ENCODE assay signal across 8 cellular contexts in the genomic region with DNA sequence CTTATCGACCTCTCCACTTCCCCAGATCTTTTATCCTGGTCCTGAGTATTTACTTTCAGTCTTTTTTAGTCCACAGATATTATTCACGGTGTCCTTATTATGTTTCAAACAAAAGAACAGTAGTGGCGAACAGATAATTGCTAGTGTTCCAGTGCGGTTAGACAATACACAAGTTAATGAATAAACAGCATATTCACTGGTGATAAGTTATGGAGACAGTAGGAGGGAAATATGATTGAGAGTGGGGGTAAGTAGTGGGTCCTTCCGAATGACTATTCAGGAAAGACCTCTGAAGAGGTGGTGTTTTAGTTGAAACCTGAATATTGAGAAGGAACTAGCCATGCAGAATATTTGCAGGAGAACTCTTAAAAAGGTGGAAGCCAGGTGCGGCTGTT. TPM values are rescaled to one million over a fixed set of nuclear protein-coding genes. Genes with fewer than 3 reads are reported as not detected.
DNase-seq lines count a peak whose midpoint lies in the region; ATAC-seq, FAIRE-seq and TF ChIP-seq lines count a peak whose summit lies in the region.

No MANE protein-coding gene starts in this region.

- peaks cover 2 to 4% of the 10 kb centered on the region in 2 donors for H3K36me3 Mint-ChIP-seq in CD14-positive monocyte
- H3K36me3 Mint-ChIP-seq in activated CD4-positive, alpha-beta memory T cell treated with anti-CD3 and anti-CD28 coated beads, Interleukin-2, amount 10 ng/mL, durations not matched to agents 7 days and 5 days (ENCODE audit: low read depth): no peaks in the 10 kb centered on the region

- TF ChIP-seq CTCF in CD14-positive monocyte (IDR thresholded peaks at IDR 0.05) (no peak), kidney (IDR thresholded peaks at IDR 0.05; ENCODE audit: borderline replicate concordance, extremely low read depth, insufficient read depth) (no peak), thyroid gland (IDR thresholded peaks at IDR 0.05) (no peak)

- H3K27me3 ChIP-seq in thyroid gland: no peaks in the 10 kb centered on the region

- peak overlapping the region; percentile 88 to 92 for H3K9ac ChIP-seq in kidney (ENCODE audit: low read length in 2 of 2)

- ATAC-seq in HG02938 (IDR thresholded peaks at IDR 0.05; ENCODE audit: unreplicated experiment) (peak; percentile 6), HG03108 (IDR thresholded peaks at IDR 0.05; ENCODE audit: unreplicated experiment) (no peak), HG02588 (IDR thresholded peaks at IDR 0.05; ENCODE audit: unreplicated experiment) (no peak)

- no peak for TF ChIP-seq POLR2A in thyroid gland (IDR thresholded peaks at IDR 0.05)

- FAIRE-seq in kidney (lab: Jason Lieb, UNC): no peak

- peaks cover 11 to 16% of the 10 kb centered on the region in 2 donors for H3K4me1 ChIP-seq in kidney (ENCODE audit: control insufficient read depth in 1 of 2, insufficient read depth in 1 of 2, low read depth in 1 of 2, low read length in 2 of 2)
- peaks cover 14 to 20% of the 10 kb centered on the region in 2 donors for H3K4me1 ChIP-seq in thyroid gland

- H3K4me1 Mint-ChIP-seq in CD14-positive monocyte: peaks cover 32% of the 10 kb centered on the region
- H3K4me1 Mint-ChIP-seq in activated CD4-positive, alpha-beta memory T cell treated with anti-CD3 and anti-CD28 coated beads, Interleukin-2, amount 10 ng/mL, durations not matched to agents 7 days and 5 days: peaks cover 33% of the 10 kb centered on the region

- intact Hi-C loops in CD14-positive monocyte (cut with micrococcal nuclease): no loop called here
- intact Hi-C loops in kidney (cut with DNase I): no loop called here
- intact Hi-C loops in thyroid gland (cut with DNase I): no loop called here

- no peak for DNase-seq in CD14-positive monocyte (ENCODE audit: low spot score)
- DNase-seq in activated CD4-positive, alpha-beta memory T cell treated with anti-CD3 and anti-CD28 coated beads, Interleukin-2, amount 10 ng/mL, durations not matched to agents 7 days and 5 days: no peak
- no peak for DNase-seq in kidney
- DNase-seq in thyroid gland: no peak
- DNase-seq in globus pallidus (ENCODE audit: low spot score): no peak

- peaks cover 0 to 2% (median 0%) of the 10 kb centered on the region in 7 donors for H3K9me3 Mint-ChIP-seq in CD14-positive monocyte
- no peaks in the 10 kb centered on the region for H3K9me3 Mint-ChIP-seq in activated CD4-positive, alpha-beta memory T cell treated with anti-CD3 and anti-CD28 coated beads, Interleukin-2, amount 10 ng/mL, durations not matched to agents 7 days and 5 days

- H3K27me3 Mint-ChIP-seq in CD14-positive monocyte (ENCODE audit: low read depth in 3 of 3): peaks cover 0 to 1% (median 0%) of the 10 kb centered on the region in 3 donors
- no peaks in the 10 kb centered on the region for H3K27me3 Mint-ChIP-seq in activated CD4-positive, alpha-beta memory T cell treated with anti-CD3 and anti-CD28 coated beads, Interleukin-2, amount 10 ng/mL, durations not matched to agents 7 days and 5 days

- CTCF ChIA-PET in activated CD4-positive, alpha-beta memory T cell treated with anti-CD3 and anti-CD28 coated beads, Interleukin-2, amount 10 ng/mL, durations not matched to agents 7 days and 5 days (lab: Charles Lee): interaction anchor here (0.6 to 1.8 kb wide), 7 partner anchors 7 to 714 kb away, joined by 3 to 10 read pairs (median 3); no protein-coding TSS in a partner anchor

- peak overlapping the region; percentile 85 to 99 (median 92) for H3K27ac Mint-ChIP-seq in CD14-positive monocyte
- H3K27ac Mint-ChIP-seq in activated CD4-positive, alpha-beta memory T cell treated with anti-CD3 and anti-CD28 coated beads, Interleukin-2, amount 10 ng/mL, durations not matched to agents 7 days and 5 days: peak overlapping the region; percentile 66

- peak overlapping the region in 1 of 2 donors; percentile 85 for H3K27ac ChIP-seq in kidney (ENCODE audit: low read depth in 2 of 2, low read length in 2 of 2)
- H3K27ac ChIP-seq in thyroid gland: peak overlapping the region in 1 of 3 donors; percentile 83

- POLR2A ChIA-PET in activated CD4-positive, alpha-beta memory T cell treated with anti-CD3 and anti-CD28 coated beads, Interleukin-2, amount 10 ng/mL, durations not matched to agents 7 days and 5 days (lab: Charles Lee): interaction anchor here (0.8 to 2.3 kb wide), 6 partner anchors 8 to 810 kb away, joined by 3 to 14 read pairs (median 4); partner anchors contain the start of genes AP5M1, EXOC5 and NAA30

- H3K4me3 Mint-ChIP-seq in CD14-positive monocyte: peak overlapping the region; percentile 86 to 92
- H3K4me3 Mint-ChIP-seq in activated CD4-positive, alpha-beta memory T cell treated with anti-CD3 and anti-CD28 coated beads, Interleukin-2, amount 10 ng/mL, durations not matched to agents 7 days and 5 days: peak overlapping the region; percentile 87

- peak overlapping the region; percentile 89 to 90 for H3K4me3 ChIP-seq in kidney (ENCODE audit: low read length in 2 of 2)
- peak overlapping the region; percentile 75 to 97 (median 83) for H3K4me3 ChIP-seq in thyroid gland (replicated peaks in 1 of 3)

- H3K36me3 ChIP-seq in kidney (ENCODE audit: control insufficient read depth in 1 of 2, insufficient read depth in 2 of 2, low read length in 2 of 2): no peaks in the 10 kb centered on the region
- no peaks in the 10 kb centered on the region for H3K36me3 ChIP-seq in thyroid gland

- WGBS in thyroid gland, 2 donors: 6 to 7% methylated on average over 6 of the region's 6 CpGs

- H3K9me3 ChIP-seq in kidney (ENCODE audit: control insufficient read depth in 1 of 2, low read length in 2 of 2) (no peaks in the 10 kb centered on the region), thyroid gland (no peaks in the 10 kb centered on the region)

RNA-seq across cellular contexts. Expression of gene TMEM260, which starts 0.7 kb away (rescaled TPM):
- 1 to 10 TPM; 7.5 to 8.3 TPM for polyA plus RNA-seq in CD14-positive monocyte
- total RNA-seq in activated CD4-positive, alpha-beta memory T cell treated with anti-CD3 and anti-CD28 coated beads, Interleukin-2, amount 10 ng/mL, durations not matched to agents 7 days and 5 days: 10 to 100 TPM; 15.1 to 19.4 TPM
- total RNA-seq in kidney: 24.3 TPM
- polyA plus RNA-seq in kidney (ENCODE audit: insufficient read depth, low read depth, low replicate concordance): 8.8 TPM
- total RNA-seq in thyroid gland: 10 to 100 TPM; 26.3 to 43.8 (median 39.4) TPM
